Comparison of ENCODE assay signal across 10 cellular contexts in genomic region chr2:89833116-89833779, GRCh38.
DNase-seq lines count a peak whose midpoint lies in the region; ATAC-seq, FAIRE-seq and TF ChIP-seq lines count a peak whose summit lies in the region.
"Had no signal": no experiment of that assay in that cellular context is flagged by ENCODE, and none has a peak within 500 bp of the region (broad histone marks: within the 10 kb centered on the region; RNA-seq: fewer than 3 reads in every experiment).

No MANE protein-coding gene starts in this region.

- TF ChIP-seq POLR2A in GM12878 (IDR thresholded peaks at IDR 0.05; ENCODE audit: low read depth, low read length) (no peak), gastrocnemius medialis (IDR thresholded peaks at IDR 0.05) (no peak), erythroblast (IDR thresholded peaks at IDR 0.05; ENCODE audit: low read length) (no peak)

- CTCF ChIA-PET in SK-N-SH (lab: Yijun Ruan, JAX) = no interaction called here
- CTCF ChIA-PET in GM12878 (lab: Yijun Ruan, JAX) = no interaction called here

- no peak for TF ChIP-seq EP300 in SK-N-SH (IDR thresholded peaks at IDR 0.05; ENCODE audit: borderline replicate concordance in 1 of 2, low read depth in 1 of 2, low read length in 1 of 2)
- TF ChIP-seq EP300 in GM12878 (IDR thresholded peaks at IDR 0.05; ENCODE audit: borderline replicate concordance in 1 of 2, control insufficient read depth in 1 of 2, low read depth in 2 of 2, low read length in 2 of 2) = no peak

- FAIRE-seq in GM12878 (lab: Jason Lieb, UNC) = no peak
- FAIRE-seq in RCC 7860 (lab: Jason Lieb, UNC) = no peak

- TF ChIP-seq CTCF in SK-N-SH (IDR thresholded peaks at IDR 0.05) (no peak), GM12878 (IDR thresholded peaks at IDR 0.05 in 2 of 3, conservative IDR thresholded peaks at IDR 0.05 in 1 of 3; ENCODE audit: control insufficient read depth in 2 of 3, extremely low read depth in 1 of 3, insufficient read depth in 1 of 3, low read depth in 3 of 3, low read length in 3 of 3) (no peak), gastrocnemius medialis (IDR thresholded peaks at IDR 0.05 in 4 of 5, conservative IDR thresholded peaks at IDR 0.05 in 1 of 5) (no peak)

- H2AFZ ChIP-seq in SK-N-SH (ENCODE audit: low read depth) = no peak overlapping the region
- no peak overlapping the region for H2AFZ ChIP-seq in GM12878 (ENCODE audit: control insufficient read depth, low read depth, low read length)

- no peak overlapping the region for H3K9ac ChIP-seq in SK-N-SH
- no peak overlapping the region for H3K9ac ChIP-seq in GM12878 (ENCODE audit: control insufficient read depth, insufficient read depth, low read length)

- H3K36me3 ChIP-seq in SK-N-SH (replicated peaks in 1 of 2; ENCODE audit: control insufficient read depth in 1 of 2, insufficient read depth in 2 of 2, low read length in 1 of 2) (no peaks in the 10 kb centered on the region), GM12878 (ENCODE audit: control insufficient read depth in 2 of 2, insufficient read depth in 2 of 2, low read length in 1 of 2) (no peaks in the 10 kb centered on the region), gastrocnemius medialis (no peaks in the 10 kb centered on the region)

- WGBS in SK-N-SH (ENCODE audit: low lambda C conversion rate) = 2% methylated on average over 12 of the region's 12 CpGs
- WGBS in GM12878 (ENCODE audit: insufficient coverage, insufficient replicate concordance, low lambda C conversion rate, missing lambda C conversion rate) = 40% methylated on average over 12 of the region's 12 CpGs

- H3K27me3 ChIP-seq in SK-N-SH (ENCODE audit: insufficient read depth) = no peaks in the 10 kb centered on the region
- H3K27me3 ChIP-seq in GM12878 (replicated peaks in 1 of 2; ENCODE audit: control insufficient read depth in 2 of 2, insufficient read depth in 2 of 2, low read length in 1 of 2) = no peaks in the 10 kb centered on the region
- H3K27me3 ChIP-seq in gastrocnemius medialis = no peaks in the 10 kb centered on the region

- intact Hi-C loops in GM12878 (cut with micrococcal nuclease; ENCODE audit: unreplicated experiment) = no loop called here
- intact Hi-C loops in gastrocnemius medialis (cut with DNase I; ENCODE audit: low total_unique reads) = no loop called here

- in situ Hi-C loops in GM12878 (cut with MboI) = no loop called here
- in situ Hi-C loops in gastrocnemius medialis (cut with MboI; ENCODE audit: low sequenced_read_pairs in 4 of 4) = no loop called here

- no TSS peak for BruUV-seq in GM12878 (replicated peaks; lab: Mats Ljungman, UMichigan)

- no peaks in the 10 kb centered on the region for H3F3A ChIP-seq in SK-N-SH (replicated peaks; ENCODE audit: insufficient read depth)

- peaks cover 13% of the 10 kb centered on the region; the same call in 1 of the 2 replicates for H3K9me3 ChIP-seq in SK-N-SH
- H3K9me3 ChIP-seq in GM12878 (replicated peaks; ENCODE audit: control insufficient read depth, insufficient read depth, low read length) = peaks cover 29% of the 10 kb centered on the region
- peaks cover 0 to 14% (median 0%) of the 10 kb centered on the region in 3 donors for H3K9me3 ChIP-seq in gastrocnemius medialis

- no peaks in the 10 kb centered on the region for H3K4me1 ChIP-seq in SK-N-SH (ENCODE audit: control insufficient read depth in 1 of 2, insufficient read depth in 2 of 2, low read depth in 1 of 2, low read length in 1 of 2)
- no peaks in the 10 kb centered on the region for H3K4me1 ChIP-seq in GM12878 (ENCODE audit: control insufficient read depth, insufficient read depth, low read length)
- no peaks in the 10 kb centered on the region for H3K4me1 ChIP-seq in gastrocnemius medialis

- H4K20me1 ChIP-seq in SK-N-SH (ENCODE audit: insufficient read depth) = no peaks in the 10 kb centered on the region
- H4K20me1 ChIP-seq in GM12878 (ENCODE audit: control insufficient read depth, insufficient read depth) = no peaks in the 10 kb centered on the region

- ATAC-seq in SK-N-SH treated with all-trans-retinoic acid at 6 μM for 48 hours = peak; percentile 75
- ATAC-seq in HG02938 (IDR thresholded peaks at IDR 0.05; ENCODE audit: unreplicated experiment) = peak; percentile 59
- peak; percentile 36; the same call in 1 of the 3 replicates for ATAC-seq in GM12878
- ATAC-seq in gastrocnemius medialis = peak; percentile 66

- no peak overlapping the region for H3K4me3 ChIP-seq in SK-N-SH (ENCODE audit: low read depth in 2 of 2, low read length in 1 of 2)
- H3K4me3 ChIP-seq in GM12878 = no peak overlapping the region
- no peak overlapping the region for H3K4me3 ChIP-seq in gastrocnemius medialis

- H3K79me2 ChIP-seq in SK-N-SH (ENCODE audit: insufficient read depth) (no peaks in the 10 kb centered on the region), GM12878 (ENCODE audit: control insufficient read depth, insufficient read depth, low read length) (no peaks in the 10 kb centered on the region)

- H3K9me2 ChIP-seq in SK-N-SH = no peaks in the 10 kb centered on the region

- TF ChIP-seq RAD21 in SK-N-SH (IDR thresholded peaks at IDR 0.05; ENCODE audit: low read length) (no peak), GM12878 (IDR thresholded peaks at IDR 0.05; ENCODE audit: insufficient read depth, low read depth, low read length) (no peak)

- SMC1A ChIA-PET in GM12878 (lab: Charles Lee; ENCODE audit: uncharacterized antibody, unreplicated experiment) = no interaction called here

- POLR2A ChIA-PET in SK-N-SH (lab: Yijun Ruan, JAX) (no interaction called here), GM12878 (lab: Charles Lee) (no interaction called here)

- RAD21 ChIA-PET in GM12878 (lab: Charles Lee; ENCODE audit: unreplicated experiment) = no interaction called here

- H3K27ac ChIP-seq in SK-N-SH (ENCODE audit: low read depth in 2 of 2, low read length in 1 of 2) (no peak overlapping the region), GM12878 (ENCODE audit: control insufficient read depth, insufficient read depth) (no peak overlapping the region), gastrocnemius medialis (no peak overlapping the region)
- H3K27ac ChIP-seq: 22Rv1 had no signal

- no peak for DNase-seq in SK-N-SH
- no peak for DNase-seq in GM12878 (ENCODE audit: low read depth, low spot score)
- DNase-seq in gastrocnemius medialis = no peak
- no peak for DNase-seq in erythroblast (lab: John Stamatoyannopoulos, UW)
- DNase-seq in NCI-H1105 treated with DMSO at 0.1 percent for 48 hours (lab: John Stamatoyannopoulos, UW) = no peak
- DNase-seq in RCC 7860 (ENCODE audit: low spot score) = no peak
- DNase-seq: KG1 had no signal

- H3K4me2 ChIP-seq in SK-N-SH (no peak overlapping the region), GM12878 (ENCODE audit: control insufficient read depth, insufficient read depth) (no peak overlapping the region)

TF ChIP-seq in SK-N-SH treated with all-trans-retinoic acid at 6 μM for 48 hours, 23 proteins besides CTCF, POLR2A, EP300 and RAD21 (continues in another document):
- no peak for TF ChIP-seq ARNTL (CRISPR knock-in tag; IDR thresholded peaks at IDR 0.05; ENCODE audit: borderline replicate concordance, low read depth)
- TF ChIP-seq ZC3H10 (CRISPR knock-in tag; IDR thresholded peaks at IDR 0.05) = no peak
- TF ChIP-seq TCF4 (CRISPR knock-in tag; IDR thresholded peaks at IDR 0.05; ENCODE audit: borderline replicate concordance) = no peak
- no peak for TF ChIP-seq SNAI2 (CRISPR knock-in tag; IDR thresholded peaks at IDR 0.05)

TF ChIP-seq in SK-N-SH, 30 proteins besides CTCF, POLR2A, EP300 and RAD21:
- TF ChIP-seq GABPA (IDR thresholded peaks at IDR 0.05; ENCODE audit: low read depth) (no peak), PBX3 (IDR thresholded peaks at IDR 0.05) (no peak), SIN3A (IDR thresholded peaks at IDR 0.05; ENCODE audit: borderline replicate concordance, low read depth, low read length) (no peak), SMC3 (IDR thresholded peaks at IDR 0.05; ENCODE audit: low read depth, low read length) (no peak), YY1 (IDR thresholded peaks at IDR 0.05; ENCODE audit: low read depth) (no peak), RCOR1 (IDR thresholded peaks at IDR 0.05; ENCODE audit: low read length) (no peak), FOSL2 (IDR thresholded peaks at IDR 0.05; ENCODE audit: borderline replicate concordance, low read depth) (no peak)
TF ChIP-seq in SK-N-SH: peak in this region for 0.

TF ChIP-seq in GM12878, 131 proteins besides CTCF, POLR2A, EP300 and RAD21 (continues in another document):
- TF ChIP-seq TARDBP (IDR thresholded peaks at IDR 0.05; ENCODE audit: borderline replicate concordance) (no peak), RELA (IDR thresholded peaks at IDR 0.05; ENCODE audit: borderline replicate concordance, partially characterized antibody) (no peak), FOS (IDR thresholded peaks at IDR 0.05; ENCODE audit: borderline replicate concordance, extremely low read depth, insufficient read length) (no peak), MYC (IDR thresholded peaks at IDR 0.05; ENCODE audit: insufficient read depth, insufficient read length, insufficient replicate concordance, low read length, severe bottlenecking) (no peak), ELK1 (IDR thresholded peaks at IDR 0.05; ENCODE audit: low read depth, low read length) (no peak), SRF (IDR thresholded peaks at IDR 0.05; ENCODE audit: low read depth in 2 of 2, low read length in 2 of 2) (no peak), ZNF274 (IDR thresholded peaks at IDR 0.05; ENCODE audit: insufficient read depth, insufficient read length) (no peak), BCL3 (IDR thresholded peaks at IDR 0.05; ENCODE audit: borderline replicate concordance, insufficient read depth, low read depth, low read length, poor library complexity, severe bottlenecking) (no peak), MEF2B (IDR thresholded peaks at IDR 0.05; ENCODE audit: partially characterized antibody, poor library complexity, severe bottlenecking) (no peak)
